In the genomic region with DNA sequence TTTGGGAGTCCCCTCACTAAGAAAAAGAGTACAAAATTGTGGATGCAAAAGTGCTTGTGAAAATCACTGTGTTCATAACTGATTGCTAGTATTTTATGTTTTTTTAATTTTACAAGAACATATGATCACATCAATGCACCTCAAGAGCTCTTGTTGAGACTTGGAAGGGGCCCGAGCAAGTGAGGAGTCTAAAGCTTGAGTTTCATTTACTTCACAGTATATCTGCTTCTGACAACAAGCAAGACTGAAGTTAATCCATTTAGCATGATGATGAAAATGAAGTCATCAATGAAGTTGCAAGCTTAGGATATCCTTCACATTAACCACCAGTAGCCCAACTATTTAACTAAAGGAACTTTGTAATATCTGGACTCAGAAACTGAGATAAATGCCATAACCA, we compare ENCODE assay signal across 15 cellular contexts.
A peak's percentile ranks its signal among the peaks of the same experiment; 100 is the strongest.
DNase-seq lines count a peak whose midpoint lies in the region; ATAC-seq and TF ChIP-seq lines count a peak whose summit lies in the region.
"Had no signal": no experiment of that assay in that cellular context is flagged by ENCODE, and none has a peak within 500 bp of the region (broad histone marks: within the 10 kb centered on the region; RNA-seq: fewer than 3 reads in every experiment).

No MANE protein-coding gene starts in this region.

- peaks cover 0 to 3% (median 0%) of the 10 kb centered on the region in 7 donors for H3K9me3 Mint-ChIP-seq in CD14-positive monocyte
- peaks cover 3% of the 10 kb centered on the region for H3K9me3 Mint-ChIP-seq in activated CD4-positive, alpha-beta memory T cell treated with anti-CD3 and anti-CD28 coated beads, Interleukin-2, amount 10 ng/mL, durations not matched to agents 7 days and 5 days

- WGBS in thyroid gland, 2 donors: 0 to 13% methylated on average over 1 of the region's 1 CpG

- no peaks in the 10 kb centered on the region for H3K36me3 Mint-ChIP-seq in CD14-positive monocyte
- H3K36me3 Mint-ChIP-seq in activated CD4-positive, alpha-beta memory T cell treated with anti-CD3 and anti-CD28 coated beads, Interleukin-2, amount 10 ng/mL, durations not matched to agents 7 days and 5 days (ENCODE audit: low read depth): no peaks in the 10 kb centered on the region

- peaks cover 7 to 20% of the 10 kb centered on the region in 2 donors for H3K4me1 ChIP-seq in thyroid gland
- H3K4me1 ChIP-seq: BLaER1 treated with 17β-estradiol and CSF1 and Interleukin-3, amounts not matched to agents 10 nM and 100 nM had no signal

- H3K27ac ChIP-seq in thyroid gland: no peak overlapping the region
- H3K27ac ChIP-seq: BLaER1 treated with 17β-estradiol and CSF1 and Interleukin-3, amounts not matched to agents 10 nM and 100 nM had no signal

- POLR2A ChIA-PET in activated CD4-positive, alpha-beta memory T cell treated with anti-CD3 and anti-CD28 coated beads, Interleukin-2, amount 10 ng/mL, durations not matched to agents 7 days and 5 days (lab: Charles Lee): no interaction called here

- no peak overlapping the region for H3K4me3 ChIP-seq in thyroid gland (replicated peaks in 1 of 3)
- H3K4me3 ChIP-seq: BLaER1 treated with 17β-estradiol and CSF1 and Interleukin-3, amounts not matched to agents 10 nM and 100 nM had no signal

- no peaks in the 10 kb centered on the region for H3K27me3 ChIP-seq in thyroid gland
- H3K27me3 ChIP-seq: BLaER1 treated with 17β-estradiol and CSF1 and Interleukin-3, amounts not matched to agents 10 nM and 100 nM had no signal

- TF ChIP-seq POLR2A in thyroid gland (IDR thresholded peaks at IDR 0.05): no peak

- intact Hi-C loops in thyroid gland (cut with DNase I) (no loop called here), CD14-positive monocyte (cut with micrococcal nuclease) (no loop called here)

- no peaks in the 10 kb centered on the region for H3K4me1 Mint-ChIP-seq in CD14-positive monocyte
- no peaks in the 10 kb centered on the region for H3K4me1 Mint-ChIP-seq in activated CD4-positive, alpha-beta memory T cell treated with anti-CD3 and anti-CD28 coated beads, Interleukin-2, amount 10 ng/mL, durations not matched to agents 7 days and 5 days

- H3K4me3 Mint-ChIP-seq in CD14-positive monocyte: no peak overlapping the region
- H3K4me3 Mint-ChIP-seq in activated CD4-positive, alpha-beta memory T cell treated with anti-CD3 and anti-CD28 coated beads, Interleukin-2, amount 10 ng/mL, durations not matched to agents 7 days and 5 days: no peak overlapping the region
- H3K4me3 Mint-ChIP-seq: CD4-positive, alpha-beta T cell; H9 had no signal

- CTCF ChIA-PET in activated CD4-positive, alpha-beta memory T cell treated with anti-CD3 and anti-CD28 coated beads, Interleukin-2, amount 10 ng/mL, durations not matched to agents 7 days and 5 days (lab: Charles Lee): no interaction called here

- H3K9me3 ChIP-seq in thyroid gland: no peaks in the 10 kb centered on the region

- no peaks in the 10 kb centered on the region for H3K27me3 Mint-ChIP-seq in CD14-positive monocyte (ENCODE audit: low read depth in 3 of 3)
- H3K27me3 Mint-ChIP-seq in activated CD4-positive, alpha-beta memory T cell treated with anti-CD3 and anti-CD28 coated beads, Interleukin-2, amount 10 ng/mL, durations not matched to agents 7 days and 5 days: no peaks in the 10 kb centered on the region
- H3K27me3 Mint-ChIP-seq: CD4-positive, alpha-beta T cell had no signal

- no peak for ATAC-seq in HG03039 (IDR thresholded peaks at IDR 0.05; ENCODE audit: unreplicated experiment)
- ATAC-seq: HepG2 had no signal

- H3K27ac Mint-ChIP-seq in CD14-positive monocyte: no peak overlapping the region
- H3K27ac Mint-ChIP-seq in activated CD4-positive, alpha-beta memory T cell treated with anti-CD3 and anti-CD28 coated beads, Interleukin-2, amount 10 ng/mL, durations not matched to agents 7 days and 5 days: no peak overlapping the region
- H3K27ac Mint-ChIP-seq: CD4-positive, alpha-beta T cell; H9 had no signal

- DNase-seq in DMS79 (lab: John Stamatoyannopoulos, UW): peak; percentile 90
- DNase-seq in NCI-H128 (lab: John Stamatoyannopoulos, UW; ENCODE audit: unreplicated experiment): peak; percentile 13
- peak; percentile 34 for DNase-seq in iris pigment epithelial cell (ENCODE audit: low read depth)
- DNase-seq in thyroid gland: peak; percentile 43 to 54
- DNase-seq in CD14-positive monocyte (ENCODE audit: low spot score): no peak
- DNase-seq in activated CD4-positive, alpha-beta memory T cell treated with anti-CD3 and anti-CD28 coated beads, Interleukin-2, amount 10 ng/mL, durations not matched to agents 7 days and 5 days: no peak
- DNase-seq: ACHN; CD4-positive, alpha-beta T cell; DND-41; GDM1; GOT3; H9 had no signal

- H3K36me3 ChIP-seq in thyroid gland: no peaks in the 10 kb centered on the region
- H3K36me3 ChIP-seq: BLaER1 treated with 17β-estradiol and CSF1 and Interleukin-3, amounts not matched to agents 10 nM and 100 nM had no signal

- TF ChIP-seq CTCF in thyroid gland (IDR thresholded peaks at IDR 0.05): no peak
- no peak for TF ChIP-seq CTCF in CD14-positive monocyte (IDR thresholded peaks at IDR 0.05)

Comparison
In these comparisons a context has a peak if more than half of its experiments do, and no peak if none do; other contexts are left out.
1. DNase-seq: peak in DMS79 (single experiment), NCI-H128 (single experiment), iris pigment epithelial cell (single experiment) and thyroid gland (2 of 2); none in CD14-positive monocyte (single experiment) and activated CD4-positive, alpha-beta memory T cell treated with anti-CD3 and anti-CD28 coated beads, Interleukin-2, amount 10 ng/mL, durations not matched to agents 7 days and 5 days (single experiment).